ENCODE assay signal across 27 cellular contexts in the genomic region with DNA sequence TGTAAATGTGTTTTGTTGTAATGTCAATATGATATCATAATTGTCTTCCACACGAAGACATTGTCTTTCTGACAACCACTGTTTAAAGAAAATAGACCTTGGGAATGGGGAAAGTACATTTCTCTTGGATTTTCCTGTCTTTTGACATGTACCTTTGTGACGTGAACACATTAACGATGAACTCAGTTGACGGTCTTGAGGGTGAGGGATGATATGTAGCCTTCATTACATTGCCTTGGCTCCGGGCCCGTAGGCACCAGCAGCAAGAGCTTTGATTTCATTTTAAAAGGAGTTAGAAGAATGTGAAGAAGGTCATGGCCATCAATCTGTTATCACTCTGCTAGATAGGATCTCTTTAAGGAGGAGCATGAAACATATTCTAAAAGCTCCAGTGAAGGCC.
"Had no signal": no experiment of that assay in that cellular context is flagged by ENCODE, and none has a peak within 500 bp of the region (broad histone marks: within the 10 kb centered on the region; RNA-seq: fewer than 3 reads in every experiment).

No MANE protein-coding gene starts in this region.

- H3K9me3 Mint-ChIP-seq: activated naive CD4-positive, alpha-beta T cell treated with anti-CD3 and anti-CD28 coated beads, Interleukin-2, amount 50 U/mL, for 72 hours; T-helper 2 cell treated with Interferon-gamma antibody and Interleukin-4, amounts not matched to agents 5 μg/mL and 100 μg/mL, for 36 hours had no signal

- H3K36me3 ChIP-seq: left lung, lower lobe of right lung, suprapubic skin, tibial artery had no signal

- H3K4me3 ChIP-seq: left lung, lower lobe of right lung, skin epidermis, suprapubic skin, tibial artery had no signal

- ATAC-seq: activated CD8-positive, alpha-beta T cell treated with anti-CD3 and anti-CD28 coated beads, Interleukin-2, amount 10 ng/mL, durations not matched to agents 7 days and 5 days; activated naive CD4-positive, alpha-beta T cell treated with anti-CD3 and anti-CD28 coated beads, Interleukin-2, amount 50 U/mL, for 72 hours; activated T-cell treated with anti-CD3 and anti-CD28 coated beads, Interleukin-2, amount 50 U/mL, for 72 hours; esophagus mucosa; left lung; lower lobe of right lung; natural killer cell; sciatic nerve; stimulated activated naive B cell treated with anti-CD40 and anti-IgM and Interleukin-4, amounts not matched to agents 10 μg/mL and 1 μg/mL and 100 μg/mL, for 72 hours; T-cell had no signal

- H3K36me3 Mint-ChIP-seq: activated naive CD4-positive, alpha-beta T cell treated with anti-CD3 and anti-CD28 coated beads, Interleukin-2, amount 50 U/mL, for 72 hours; natural killer cell; T-cell had no signal

- H3K27me3 ChIP-seq: left lung, suprapubic skin, tibial artery had no signal

- H3K27ac ChIP-seq: left lung, lower lobe of right lung, skin epidermis, suprapubic skin, tibial artery had no signal

- H3K9me3 ChIP-seq: left lung, lower lobe of right lung, suprapubic skin, tibial artery had no signal

- H3K27ac Mint-ChIP-seq: activated B cell treated with CpG ODN at 0.5 μM for 24 hours; activated CD8-positive, alpha-beta T cell treated with anti-CD3 and anti-CD28 coated beads, Interleukin-2, amount 10 ng/mL, durations not matched to agents 7 days and 5 days; activated naive CD4-positive, alpha-beta T cell treated with anti-CD3 and anti-CD28 coated beads, Interleukin-2, amount 50 U/mL, for 72 hours; activated T-cell treated with anti-CD3 and anti-CD28 coated beads, Interleukin-2, amount 50 U/mL, for 72 hours; natural killer cell; stimulated activated naive B cell treated with anti-CD40 and anti-IgM and Interleukin-4, amounts not matched to agents 10 μg/mL and 1 μg/mL and 100 μg/mL, for 72 hours; T-cell; T-helper 2 cell treated with Interferon-gamma antibody and Interleukin-4, amounts not matched to agents 5 μg/mL and 100 μg/mL, for 36 hours had no signal

- FAIRE-seq: endothelial cell of umbilical vein, urothelium cell line had no signal

- H3K4me3 Mint-ChIP-seq: activated B cell treated with CpG ODN at 0.5 μM for 24 hours; activated CD8-positive, alpha-beta T cell treated with anti-CD3 and anti-CD28 coated beads, Interleukin-2, amount 10 ng/mL, durations not matched to agents 7 days and 5 days; activated T-cell treated with anti-CD3 and anti-CD28 coated beads, Interleukin-2, amount 50 U/mL, for 72 hours; natural killer cell; stimulated activated naive B cell treated with anti-CD40 and anti-IgM and Interleukin-4, amounts not matched to agents 10 μg/mL and 1 μg/mL and 100 μg/mL, for 72 hours; T-cell; T-helper 2 cell treated with Interferon-gamma antibody and Interleukin-4, amounts not matched to agents 5 μg/mL and 100 μg/mL, for 36 hours had no signal

- DNase-seq: activated B cell treated with CpG ODN at 0.5 μM for 24 hours; activated CD4-positive, alpha-beta T cell treated with anti-CD3 and anti-CD28 coated beads, Interleukin-2, amount 50 U/mL, for 1 hour; activated CD8-positive, alpha-beta T cell treated with anti-CD3 and anti-CD28 coated beads, Interleukin-2, amount 10 ng/mL, durations not matched to agents 7 days and 5 days; activated naive CD4-positive, alpha-beta T cell; activated T-cell treated with anti-CD3 and anti-CD28 coated beads for 4 hours; activated T-cell treated with anti-CD3 and anti-CD28 coated beads, Interleukin-2, amount 50 U/mL, for 72 hours; cortex of kidney; foreskin fibroblast; head of caudate nucleus; kidney glomerular epithelial cell; left lung; lower lobe of right lung; mesenchymal stem cell; natural killer cell; stimulated activated CD4-positive, alpha-beta T cell treated with anti-CD3 and anti-CD28 coated beads, Interleukin-15, amount 100 ng/mL, for 24 hours; stimulated activated CD4-positive, alpha-beta T cell treated with anti-CD3 and anti-CD28 coated beads, Interleukin-2, amount 100 ng/mL, for 24 hours; stimulated activated naive B cell treated with anti-CD40 and anti-IgM and Interleukin-4, amounts not matched to agents 10 μg/mL and 1 μg/mL and 100 μg/mL, for 72 hours; T-cell; tibial artery had no signal

- H3K4me1 ChIP-seq: left lung, lower lobe of right lung, suprapubic skin, tibial artery had no signal

- H3K4me1 Mint-ChIP-seq: activated B cell treated with CpG ODN at 0.5 μM for 24 hours; natural killer cell; stimulated activated naive B cell treated with anti-CD40 and anti-IgM and Interleukin-4, amounts not matched to agents 10 μg/mL and 1 μg/mL and 100 μg/mL, for 72 hours; T-cell had no signal
